15 cellular contexts compared by ENCODE assay signal in genomic region chr16:866252-866651, GRCh38.
DNase-seq lines count a peak whose midpoint lies in the region; ATAC-seq, FAIRE-seq and TF ChIP-seq lines count a peak whose summit lies in the region.
"Had no signal": no experiment of that assay in that cellular context is flagged by ENCODE, and none has a peak within 500 bp of the region (broad histone marks: within the 10 kb centered on the region; RNA-seq: fewer than 3 reads in every experiment).

No MANE protein-coding gene starts in this region.

- no peak for FAIRE-seq in HepG2 (lab: Jason Lieb, UNC)
- FAIRE-seq in H1 (lab: Jason Lieb, UNC): no peak

- no peak overlapping the region for H4K91ac ChIP-seq in H1 (replicated peaks; ENCODE audit: insufficient read length, low read length)

- H3K27me3 ChIP-seq in HepG2 (ENCODE audit: control insufficient read depth in 1 of 2, insufficient read depth in 2 of 2, low read length in 2 of 2) (no peaks in the 10 kb centered on the region), right lobe of liver (no peaks in the 10 kb centered on the region), H1 (replicated peaks in 1 of 4; ENCODE audit: control insufficient read depth in 3 of 4, extremely low read depth in 1 of 4, insufficient read depth in 3 of 4, low read length in 3 of 4) (no peaks in the 10 kb centered on the region)

- H3K4me1 ChIP-seq in HepG2 (ENCODE audit: insufficient read depth, low read length) (no peaks in the 10 kb centered on the region), right lobe of liver (no peaks in the 10 kb centered on the region), H1 (replicated peaks in 1 of 4; ENCODE audit: control insufficient read depth in 3 of 4, insufficient read depth in 4 of 4, low read length in 3 of 4) (no peaks in the 10 kb centered on the region)

- H4K8ac ChIP-seq in H1 (ENCODE audit: extremely low read depth, insufficient read depth, low read length): no peak overlapping the region

- H3K23ac ChIP-seq in H1 (ENCODE audit: insufficient read length): no peak overlapping the region

- no peak overlapping the region for H3K18ac ChIP-seq in H1 (ENCODE audit: extremely low read depth, low read length)

- no peak overlapping the region for H3K9ac ChIP-seq in HepG2 (ENCODE audit: insufficient read depth, low read depth, low read length)
- H3K9ac ChIP-seq in H1 (replicated peaks in 1 of 4; ENCODE audit: extremely low read depth in 1 of 4, low read depth in 3 of 4, low read length in 3 of 4): no peak overlapping the region
- H3K9ac ChIP-seq: BLaER1 treated with 17β-estradiol and CSF1 and Interleukin-3, amounts not matched to agents 10 nM and 100 nM had no signal

- no peak overlapping the region for H3K27ac ChIP-seq in HepG2 (ENCODE audit: extremely low read length, insufficient read depth, low read length)
- no peak overlapping the region for H3K27ac ChIP-seq in right lobe of liver
- no peak overlapping the region for H3K27ac ChIP-seq in H1 (ENCODE audit: low read depth, low read length)
- H3K27ac ChIP-seq: BLaER1 treated with 17β-estradiol and CSF1 and Interleukin-3, amounts not matched to agents 10 nM and 100 nM; HL-60 had no signal

- H3K4ac ChIP-seq in H1 (replicated peaks; ENCODE audit: insufficient read length, low read depth, low read length): no peak overlapping the region

- H3K36me3 ChIP-seq in HepG2 (replicated peaks in 1 of 2; ENCODE audit: control insufficient read depth in 1 of 2, insufficient read depth in 2 of 2, low read length in 2 of 2): no peaks in the 10 kb centered on the region
- no peaks in the 10 kb centered on the region for H3K36me3 ChIP-seq in right lobe of liver
- no peaks in the 10 kb centered on the region for H3K36me3 ChIP-seq in H1 (ENCODE audit: control insufficient read depth in 2 of 4, insufficient read depth in 4 of 4, low read length in 3 of 4)

- H3K79me1 ChIP-seq in H1 (ENCODE audit: low read depth, low read length): no peaks in the 10 kb centered on the region

- H3K4me2 ChIP-seq in HepG2 (ENCODE audit: low read depth, low read length) (no peak overlapping the region), H1 (ENCODE audit: insufficient read depth in 1 of 2, low read depth in 2 of 2, low read length in 2 of 2) (no peak overlapping the region)

- H3K4me3 ChIP-seq in HepG2 (replicated peaks in 1 of 3; ENCODE audit: insufficient read depth in 1 of 3, low read depth in 2 of 3, low read length in 3 of 3) (no peak overlapping the region), right lobe of liver (no peak overlapping the region), H1 (ENCODE audit: extremely low read depth in 1 of 4, insufficient read depth in 2 of 4, low read depth in 3 of 4, low read length in 4 of 4) (no peak overlapping the region)
- H3K4me3 ChIP-seq: BLaER1 treated with 17β-estradiol and CSF1 and Interleukin-3, amounts not matched to agents 10 nM and 100 nM had no signal

- H2BK120ac ChIP-seq in H1 (replicated peaks; ENCODE audit: low read depth, low read length): no peak overlapping the region

- H3K79me2 ChIP-seq in HepG2 (ENCODE audit: insufficient read depth, low read length) (no peaks in the 10 kb centered on the region), H1 (ENCODE audit: control insufficient read depth in 1 of 2, insufficient read depth in 2 of 2, low read length in 2 of 2) (no peaks in the 10 kb centered on the region)

- no peak for DNase-seq in HepG2 (ENCODE audit: low spot score)
- no peak for DNase-seq in right lobe of liver
- DNase-seq in OCI-M1 (lab: John Stamatoyannopoulos, UW): peak; percentile 3
- DNase-seq in H1 (ENCODE audit: low read depth in 1 of 2, low spot score in 2 of 2): no peak
- DNase-seq in putamen (ENCODE audit: low spot score): no peak
- DNase-seq in middle frontal gyrus (ENCODE audit: extremely low spot score, low spot score): no peak
- DNase-seq: Calu3; CD8-positive, alpha-beta T cell; DMS79 treated with DMSO at 0.1 percent for 48 hours; GF-D8; GOT3; H9 had no signal

- H2BK20ac ChIP-seq in H1 (ENCODE audit: low read length): no peak overlapping the region

- H3K9me3 ChIP-seq in HepG2 (ENCODE audit: low read length) (no peaks in the 10 kb centered on the region), right lobe of liver (no peaks in the 10 kb centered on the region), H1 (ENCODE audit: insufficient read depth in 2 of 2, low read depth in 1 of 2, low read length in 1 of 2) (peaks cover 4 to 43% of the 10 kb centered on the region in 2 experiments; a peak in 3 of 4 replicates)

- no peak overlapping the region for H3K56ac ChIP-seq in H1 (replicated peaks; ENCODE audit: insufficient read length, low read depth, low read length)

- CTCF ChIA-PET in HepG2 (lab: Yijun Ruan, JAX; ENCODE audit: low intra/inter-chr PET ratio, low total read pairs) (no interaction called here), H1 (lab: Charles Lee; ENCODE audit: partially characterized antibody) (no interaction called here)

- no peak overlapping the region for H2BK5ac ChIP-seq in H1 (ENCODE audit: low read depth, low read length)

- H2AFZ ChIP-seq in HepG2 (ENCODE audit: low read length) (no peak overlapping the region), H1 (ENCODE audit: low read length) (no peak overlapping the region)

- no peak for TF ChIP-seq RAD21 in HepG2 (CRISPR knock-in tag; IDR thresholded peaks at IDR 0.05)
- no peak for TF ChIP-seq RAD21 in H1 (IDR thresholded peaks at IDR 0.05 in 1 of 2, conservative IDR thresholded peaks at IDR 0.05 in 1 of 2; ENCODE audit: low read depth in 2 of 2, low read length in 2 of 2)

- TF ChIP-seq CTCF in HepG2 (CRISPR knock-in tag; IDR thresholded peaks at IDR 0.05) (no peak), right lobe of liver (IDR thresholded peaks at IDR 0.05) (no peak), H1 (IDR thresholded peaks at IDR 0.05; ENCODE audit: control extremely low read depth in 1 of 3, insufficient read depth in 1 of 3, low read depth in 1 of 3, low read length in 3 of 3) (no peak)

- no peak overlapping the region for H2BK12ac ChIP-seq in H1 (ENCODE audit: low read depth, low read length)

- ATAC-seq in HepG2: no peak
- ATAC-seq in right lobe of liver: no peak
- no peak for ATAC-seq in HG02938 (IDR thresholded peaks at IDR 0.05; ENCODE audit: unreplicated experiment)
- ATAC-seq: CD8-positive, alpha-beta T cell had no signal

- no peaks in the 10 kb centered on the region for H3K23me2 ChIP-seq in H1 (ENCODE audit: low read depth, low read length)

- no peaks in the 10 kb centered on the region for H4K20me1 ChIP-seq in HepG2 (ENCODE audit: insufficient read depth, low read length)
- no peaks in the 10 kb centered on the region for H4K20me1 ChIP-seq in H1 (replicated peaks in 1 of 2; ENCODE audit: control insufficient read depth in 1 of 2, insufficient read depth in 2 of 2, low read length in 2 of 2)
- H4K20me1 ChIP-seq: BLaER1 treated with 17β-estradiol and CSF1 and Interleukin-3, amounts not matched to agents 10 nM and 100 nM had no signal

- POLR2A ChIA-PET in HepG2 (lab: Yijun Ruan, JAX): no interaction called here
- POLR2A ChIA-PET in H1 (lab: Charles Lee; ENCODE audit: partially characterized antibody): no interaction called here

- H2AK5ac ChIP-seq in H1 (ENCODE audit: low read depth, low read length): no peak overlapping the region

- H4K5ac ChIP-seq in H1 (ENCODE audit: insufficient read length, low read depth, low read length): no peak overlapping the region

- WGBS in HepG2 (ENCODE audit: low lambda C conversion rate): 64% methylated on average over 3 of the region's 7 CpGs
- WGBS in right lobe of liver (ENCODE audit: insufficient coverage, low coverage, low lambda C conversion rate, missing lambda C conversion rate): 85% methylated on average over 6 of the region's 7 CpGs
- 85% methylated on average over 7 of the region's 7 CpGs; no CpG with 5 or more reads in 1 of the 2 experiments for WGBS in H1 (ENCODE audit: extremely low coverage in 1 of 2, insufficient coverage in 1 of 2, insufficient read length in 1 of 2, insufficient replicate concordance in 2 of 2, low coverage in 1 of 2, low lambda C conversion rate in 2 of 2, missing lambda C conversion rate in 1 of 2), 2 experiments

- in situ Hi-C loops in HepG2 (cut with HindIII; ENCODE audit: extremely low pct_ligation_motif_present, low pct_unique_long_range_greater_than_20kb): no loop called here

- no peak overlapping the region for H2BK15ac ChIP-seq in H1 (ENCODE audit: low read length)

- H3K14ac ChIP-seq in H1 (ENCODE audit: insufficient read length): no peak overlapping the region

- no TSS peak for BruUV-seq in HepG2 (replicated peaks; lab: Mats Ljungman, UMichigan)

- intact Hi-C loops in HepG2 (cut with micrococcal nuclease; ENCODE audit: unreplicated experiment): no loop called here
- intact Hi-C loops in right lobe of liver (cut with DNase I): no loop called here

- no peak for TF ChIP-seq POLR2A in HepG2 (IDR thresholded peaks at IDR 0.05; ENCODE audit: insufficient read depth in 1 of 2, low read depth in 2 of 2, low read length in 2 of 2)
- no peak for TF ChIP-seq POLR2A in right lobe of liver (IDR thresholded peaks at IDR 0.05)
- no peak for TF ChIP-seq POLR2A in H1 (IDR thresholded peaks at IDR 0.05; ENCODE audit: control extremely low read depth in 1 of 2, low read depth in 2 of 2, low read length in 2 of 2)

- TF ChIP-seq EP300 in HepG2 (IDR thresholded peaks at IDR 0.05; ENCODE audit: low read depth in 2 of 2, low read length in 2 of 2): no peak
- no peak for TF ChIP-seq EP300 in HepG2 (CRISPR knock-in tag; IDR thresholded peaks at IDR 0.05; ENCODE audit: borderline replicate concordance)
- no peak for TF ChIP-seq EP300 in H1 (IDR thresholded peaks at IDR 0.05; ENCODE audit: borderline replicate concordance in 1 of 2, low read depth in 2 of 2, low read length in 2 of 2)

TF ChIP-seq in HepG2, 621 proteins besides CTCF, POLR2A, EP300 and RAD21 (continues in another document):
- TF ChIP-seq, protein P1, sequence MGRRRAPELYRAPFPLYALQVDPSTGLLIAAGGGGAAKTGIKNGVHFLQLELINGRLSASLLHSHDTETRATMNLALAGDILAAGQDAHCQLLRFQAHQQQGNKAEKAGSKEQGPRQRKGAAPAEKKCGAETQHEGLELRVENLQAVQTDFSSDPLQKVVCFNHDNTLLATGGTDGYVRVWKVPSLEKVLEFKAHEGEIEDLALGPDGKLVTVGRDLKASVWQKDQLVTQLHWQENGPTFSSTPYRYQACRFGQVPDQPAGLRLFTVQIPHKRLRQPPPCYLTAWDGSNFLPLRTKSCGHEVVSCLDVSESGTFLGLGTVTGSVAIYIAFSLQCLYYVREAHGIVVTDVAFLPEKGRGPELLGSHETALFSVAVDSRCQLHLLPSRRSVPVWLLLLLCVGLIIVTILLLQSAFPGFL (CRISPR knock-in tag; IDR thresholded peaks at IDR 0.05): no peak

TF ChIP-seq in H1, 55 proteins besides CTCF, POLR2A, EP300 and RAD21:
- TF ChIP-seq CBX8 (IDR thresholded peaks at IDR 0.05; ENCODE audit: borderline replicate concordance, low read depth, low read length): no peak
- peak; percentile 38 for TF ChIP-seq CEBPB (IDR thresholded peaks at IDR 0.05; ENCODE audit: low read depth, low read length)
- no peak for TF ChIP-seq JUND (IDR thresholded peaks at IDR 0.05; ENCODE audit: low read length)
- TF ChIP-seq SAP30 (IDR thresholded peaks at IDR 0.05; ENCODE audit: insufficient read depth, insufficient replicate concordance, low read length): no peak
TF ChIP-seq in H1: peak in this region for 1.

Comparison
In these comparisons a context has a peak if more than half of its experiments do, and no peak if none do; other contexts are left out.
1. Of the 41 proteins assayed by ChIP-seq in both HepG2 and H1: peak only in HepG2: none; only in H1: none; in both: CEBPB; in neither: 40.